ENCODE assay signal across 8 cellular contexts in the genomic region with DNA sequence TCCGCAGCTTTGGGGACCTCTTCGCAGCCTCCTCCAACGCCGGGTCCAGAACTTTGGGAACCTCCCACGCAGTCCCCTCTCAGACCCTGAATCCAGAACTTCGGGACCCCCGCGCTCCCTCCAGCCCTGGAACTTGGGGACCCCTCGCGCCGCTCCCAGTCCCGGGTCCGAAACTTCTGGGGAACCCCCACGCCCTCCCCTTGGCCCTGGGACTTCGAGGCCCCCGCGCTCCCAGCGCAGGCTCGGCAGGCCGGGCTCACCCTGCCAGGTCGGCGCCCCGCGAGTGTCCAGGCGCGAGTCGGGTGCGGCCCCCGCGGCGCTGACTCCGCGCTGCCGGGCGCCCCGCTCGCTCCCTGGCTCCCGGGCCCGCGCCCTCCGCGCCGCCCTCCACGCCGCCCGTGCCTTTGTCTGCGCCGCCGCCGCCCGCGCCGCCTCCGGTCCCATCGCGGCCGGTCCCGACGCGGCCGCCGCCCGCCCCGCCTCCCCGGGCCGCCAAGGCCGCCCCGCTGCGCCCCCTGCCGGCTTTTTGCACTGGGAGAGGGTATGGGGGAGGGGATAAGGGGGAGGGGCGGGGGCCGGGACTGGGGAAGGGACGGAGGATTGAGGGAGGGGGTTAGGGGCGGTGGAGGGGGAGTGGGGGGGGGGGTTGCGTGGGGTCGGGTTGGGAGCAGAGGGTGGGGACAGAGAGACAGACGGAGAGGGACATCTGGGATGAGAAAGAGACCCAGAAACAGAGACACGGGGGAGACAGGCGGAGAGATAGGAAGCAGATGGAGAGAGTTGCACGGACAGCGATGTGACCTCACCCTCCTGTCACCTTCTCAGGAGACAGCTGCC. TPM values are rescaled to one million over a fixed set of nuclear protein-coding genes. Genes with fewer than 3 reads are reported as not detected.
A peak's percentile ranks its signal among the peaks of the same experiment; 100 is the strongest.
DNase-seq lines count a peak whose midpoint lies in the region; ATAC-seq and TF ChIP-seq lines count a peak whose summit lies in the region.

A gene (minus strand): TSS at position 427 of the 837 bp plus-strand sequence. CDS start 2,235 bp downstream, outside the sequence.

- TF ChIP-seq EP300 in gastroesophageal sphincter (IDR thresholded peaks at IDR 0.05): no peak

- CTCF ChIA-PET in RWPE1 (lab: Yijun Ruan, JAX): interaction anchor here (0.5 to 2.4 kb wide), 3 partner anchors 46 to 338 kb away, joined by 3 to 8 read pairs (median 6); no protein-coding TSS in a partner anchor

- ATAC-seq in HG02885 (IDR thresholded peaks at IDR 0.05; ENCODE audit: poor library complexity, unreplicated experiment): peak; percentile 59
- ATAC-seq in gastroesophageal sphincter: peak; percentile 94
- ATAC-seq in GM19452 (IDR thresholded peaks at IDR 0.05; ENCODE audit: unreplicated experiment): no peak

- WGBS in gastroesophageal sphincter (ENCODE audit: low coverage in 1 of 2), 2 donors: 0 to 16% methylated on average over 1 to 4 of the region's 81 CpGs

- TF ChIP-seq POLR2A in gastroesophageal sphincter (IDR thresholded peaks at IDR 0.05): no peak

- POLR2A ChIA-PET in RWPE1 (lab: Yijun Ruan, JAX; ENCODE audit: low non-redundant PET): no interaction called here

- H3K27ac ChIP-seq in RWPE1 (peak within 1 kb of the TSS; percentile 89), gastroesophageal sphincter (peak within 1 kb of the TSS in 3 of 4 donors; percentile 57 to 81 (median 80)), stomach smooth muscle (ENCODE audit: low read length) (no peak within 1 kb of the TSS)

- peak within 1 kb of the TSS; percentile 61 for H2AFZ ChIP-seq in neuron (ENCODE audit: low read depth, low read length)

- TF ChIP-seq CTCF in RWPE1 (conservative IDR thresholded peaks at IDR 0.05; ENCODE audit: low read depth) (peak; percentile 89), gastroesophageal sphincter (IDR thresholded peaks at IDR 0.05) (peak in 2 of 4 experiments; percentile 13 to 64)

- H3K4me1 ChIP-seq in gastroesophageal sphincter: peaks cover 0 to 27% (median 2%) of the 10 kb centered on the region in 3 donors
- H3K4me1 ChIP-seq in neuron (ENCODE audit: insufficient read depth, low read length): peaks cover 9% of the 10 kb centered on the region
- H3K4me1 ChIP-seq in stomach smooth muscle (ENCODE audit: control insufficient read depth, insufficient read depth, low read length): peaks cover 18% of the 10 kb centered on the region

- DNase-seq in CD1c-positive myeloid dendritic cell (ENCODE audit: extremely low spot score) (peak; percentile 80), RWPE1 (ENCODE audit: low spot score) (peak; percentile 92)
- DNase-seq in activated naive CD4-positive, alpha-beta T cell treated with Interleukin-2 at 50 U/mL for 16 hours: peak; percentile 77

- H3K9me3 ChIP-seq in gastroesophageal sphincter: no peaks in the 10 kb centered on the region
- no peaks in the 10 kb centered on the region for H3K9me3 ChIP-seq in neuron (ENCODE audit: low read length)
- H3K9me3 ChIP-seq in stomach smooth muscle (ENCODE audit: control insufficient read depth in 2 of 2, low read length in 2 of 2): no peaks in the 10 kb centered on the region

- peak within 1 kb of the TSS; percentile 58 to 81 for H3K4me3 ChIP-seq in gastroesophageal sphincter
- peak within 1 kb of the TSS; percentile 99 for H3K4me3 ChIP-seq in neuron (ENCODE audit: low read length)
- peak within 1 kb of the TSS; percentile 66 to 77 for H3K4me3 ChIP-seq in stomach smooth muscle (ENCODE audit: low read length in 2 of 2)

- H3K9ac ChIP-seq in stomach smooth muscle (ENCODE audit: low read length in 2 of 2): peak within 1 kb of the TSS; percentile 55 to 66

- no peaks in the 10 kb centered on the region for H3K27me3 ChIP-seq in gastroesophageal sphincter
- H3K27me3 ChIP-seq in neuron (ENCODE audit: insufficient read depth, low read length): no peaks in the 10 kb centered on the region
- no peaks in the 10 kb centered on the region for H3K27me3 ChIP-seq in stomach smooth muscle (ENCODE audit: control insufficient read depth in 1 of 2, insufficient read depth in 2 of 2, low read length in 2 of 2)

- H3K36me3 ChIP-seq in gastroesophageal sphincter: peaks cover 0 to 26% of the 10 kb centered on the region in 2 donors
- H3K36me3 ChIP-seq in neuron (ENCODE audit: insufficient read depth, low read length): peaks cover 14% of the 10 kb centered on the region
- no peaks in the 10 kb centered on the region for H3K36me3 ChIP-seq in stomach smooth muscle (ENCODE audit: control insufficient read depth in 2 of 2, insufficient read depth in 2 of 2, low read length in 2 of 2)

RNA-seq across cellular contexts. Expression of the gene that starts here (rescaled TPM):
- 10 to 100 TPM; 22.7 to 48.5 (median 33.2) TPM for total RNA-seq in gastroesophageal sphincter
